12 cellular contexts compared by ENCODE assay signal in the genomic region with DNA sequence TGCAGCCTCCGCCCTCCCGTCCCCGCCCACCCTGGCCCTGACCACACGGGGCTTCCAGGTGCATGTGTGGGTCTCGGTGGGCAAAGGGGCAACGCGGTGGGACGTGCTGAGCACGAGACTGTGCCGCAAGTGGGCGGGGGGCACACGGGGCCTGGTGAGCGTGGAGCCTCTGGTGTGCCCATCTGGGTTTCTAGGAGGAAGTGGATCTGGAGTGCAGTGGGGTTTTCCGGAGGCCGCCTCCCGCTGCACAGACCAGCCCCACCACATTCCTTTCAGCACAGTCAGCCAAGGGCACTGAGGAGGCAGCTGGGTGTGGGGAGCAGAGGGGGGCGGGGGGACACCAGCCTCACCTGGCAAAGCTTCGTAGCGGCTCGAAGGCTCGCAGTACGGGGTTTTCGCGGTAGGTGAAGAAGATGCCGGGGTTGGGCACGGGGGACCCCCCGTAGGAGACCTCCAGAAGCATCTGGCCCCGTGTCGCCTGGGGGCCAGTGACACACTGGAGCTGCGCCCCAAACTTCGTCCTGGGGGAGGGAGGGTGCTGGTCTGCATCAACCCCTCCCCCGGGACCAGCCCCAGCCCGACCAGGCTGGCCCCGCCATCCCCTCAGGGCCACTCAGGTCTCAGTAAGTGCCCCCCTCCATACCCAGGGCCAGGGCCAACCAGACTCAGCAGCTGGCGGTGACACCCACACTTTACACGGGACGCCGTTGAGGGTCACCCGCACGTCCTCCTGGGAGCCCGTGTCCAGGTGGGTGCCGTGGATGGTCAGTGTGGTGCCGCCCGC. TPM values are rescaled to one million over a fixed set of nuclear protein-coding genes. Genes with fewer than 3 reads are reported as not detected.
DNase-seq lines count a peak whose midpoint lies in the region; ATAC-seq, FAIRE-seq and TF ChIP-seq lines count a peak whose summit lies in the region.
"Had no signal": no experiment of that assay in that cellular context is flagged by ENCODE, and none has a peak within 500 bp of the region (broad histone marks: within the 10 kb centered on the region; RNA-seq: fewer than 3 reads in every experiment).

No MANE protein-coding gene starts in this region.

- H2AFZ ChIP-seq in HepG2 (ENCODE audit: low read length), result no peak overlapping the region

- H3K27ac ChIP-seq in HepG2 (ENCODE audit: extremely low read length, insufficient read depth, low read length), result no peak overlapping the region

- no peak for TF ChIP-seq EP300 in HepG2 (IDR thresholded peaks at IDR 0.05; ENCODE audit: low read depth in 2 of 2, low read length in 2 of 2)
- no peak for TF ChIP-seq EP300 in HepG2 (CRISPR knock-in tag; IDR thresholded peaks at IDR 0.05; ENCODE audit: borderline replicate concordance)

- no peak for FAIRE-seq in HepG2 (lab: Jason Lieb, UNC)

- H3K4me3 Mint-ChIP-seq in chondrocyte (ENCODE audit: unreplicated experiment), result no peak overlapping the region
- H3K4me3 Mint-ChIP-seq: stimulated activated memory B cell treated with anti-CD40 and anti-IgM and Interleukin-4, amounts not matched to agents 10 μg/mL and 1 μg/mL and 100 μg/mL, for 72 hours had no signal

- no peak for TF ChIP-seq RAD21 in HepG2 (CRISPR knock-in tag; IDR thresholded peaks at IDR 0.05)

- H3K27me3 Mint-ChIP-seq in chondrocyte (ENCODE audit: low read depth), result no peaks in the 10 kb centered on the region

- H3K4me2 ChIP-seq in HepG2 (ENCODE audit: low read depth, low read length), result no peak overlapping the region

- no peak overlapping the region for H3K9ac ChIP-seq in HepG2 (ENCODE audit: insufficient read depth, low read depth, low read length)

- no peaks in the 10 kb centered on the region for H3K79me2 ChIP-seq in HepG2 (ENCODE audit: insufficient read depth, low read length)

- no peaks in the 10 kb centered on the region for H4K20me1 ChIP-seq in HepG2 (ENCODE audit: insufficient read depth, low read length)

- intact Hi-C loops in Right ventricle myocardium inferior (cut with DNase I), result no loop called here
- intact Hi-C loops in cardiac septum (cut with DNase I), result no loop called here
- intact Hi-C loops in HepG2 (cut with micrococcal nuclease; ENCODE audit: unreplicated experiment), result no loop called here
- intact Hi-C loops in posterior cingulate gyrus (cut with DNase I), result no loop called here

- peaks cover 37 to 52% of the 10 kb centered on the region in 2 experiments; a peak in 4 of 5 replicates for H3K36me3 ChIP-seq in HepG2 (replicated peaks in 1 of 2; ENCODE audit: control insufficient read depth in 1 of 2, insufficient read depth in 2 of 2, low read length in 2 of 2)

- POLR2A ChIA-PET in HepG2 (lab: Yijun Ruan, JAX), result no interaction called here

- H3K27ac Mint-ChIP-seq in chondrocyte (ENCODE audit: unreplicated experiment), result peak overlapping the region; percentile 8
- H3K27ac Mint-ChIP-seq: stimulated activated memory B cell treated with anti-CD40 and anti-IgM and Interleukin-4, amounts not matched to agents 10 μg/mL and 1 μg/mL and 100 μg/mL, for 72 hours had no signal

- no peaks in the 10 kb centered on the region for H3K4me1 ChIP-seq in HepG2 (ENCODE audit: insufficient read depth, low read length)

- TF ChIP-seq CTCF in chondrocyte (IDR thresholded peaks at IDR 0.05) (no peak), HepG2 (CRISPR knock-in tag; IDR thresholded peaks at IDR 0.05) (no peak)

- BruUV-seq in HepG2 (replicated peaks; lab: Mats Ljungman, UMichigan), result no TSS peak

- H3K9me3 ChIP-seq in HepG2 (ENCODE audit: low read length), result no peaks in the 10 kb centered on the region

- CTCF ChIA-PET in HepG2 (lab: Yijun Ruan, JAX; ENCODE audit: low intra/inter-chr PET ratio, low total read pairs), result no interaction called here

- 98% methylated on average over 36 of the region's 44 CpGs for WGBS in HepG2 (ENCODE audit: low lambda C conversion rate)

- DNase-seq in Right ventricle myocardium inferior (ENCODE audit: missing footprints) (no peak), cardiac septum (ENCODE audit: low spot score) (no peak), chondrocyte (ENCODE audit: low spot score) (no peak), HepG2 (ENCODE audit: low spot score) (no peak), posterior cingulate gyrus (no peak), middle frontal gyrus (ENCODE audit: extremely low spot score, low spot score) (no peak)
- DNase-seq: anterior cingulate cortex, glutamatergic neuron, NCI-H69 had no signal

- peaks cover 6% of the 10 kb centered on the region for H3K4me1 Mint-ChIP-seq in chondrocyte (ENCODE audit: low read depth)
- H3K4me1 Mint-ChIP-seq: stimulated activated memory B cell treated with anti-CD40 and anti-IgM and Interleukin-4, amounts not matched to agents 10 μg/mL and 1 μg/mL and 100 μg/mL, for 72 hours had no signal

- H3K27me3 ChIP-seq in HepG2 (ENCODE audit: control insufficient read depth in 1 of 2, insufficient read depth in 2 of 2, low read length in 2 of 2), result no peaks in the 10 kb centered on the region

- in situ Hi-C loops in HepG2 (cut with HindIII; ENCODE audit: extremely low pct_ligation_motif_present, low pct_unique_long_range_greater_than_20kb), result no loop called here

- peaks cover 11% of the 10 kb centered on the region for H3K36me3 Mint-ChIP-seq in chondrocyte (ENCODE audit: low read depth)

- H3K9me3 Mint-ChIP-seq in chondrocyte (ENCODE audit: low read depth), result no peaks in the 10 kb centered on the region
- H3K9me3 Mint-ChIP-seq: stimulated activated memory B cell treated with anti-CD40 and anti-IgM and Interleukin-4, amounts not matched to agents 10 μg/mL and 1 μg/mL and 100 μg/mL, for 72 hours had no signal

- peak; percentile 27 for ATAC-seq in Right ventricle myocardium inferior
- no peak for ATAC-seq in HepG2
- no peak for ATAC-seq in GM18858 (IDR thresholded peaks at IDR 0.05; ENCODE audit: unreplicated experiment)
- ATAC-seq in HG03378 (IDR thresholded peaks at IDR 0.05; ENCODE audit: unreplicated experiment), result no peak
- ATAC-seq: stimulated activated memory B cell treated with anti-CD40 and anti-IgM and Interleukin-4, amounts not matched to agents 10 μg/mL and 1 μg/mL and 100 μg/mL, for 72 hours had no signal

- TF ChIP-seq POLR2A in HepG2 (IDR thresholded peaks at IDR 0.05; ENCODE audit: insufficient read depth in 1 of 2, low read depth in 2 of 2, low read length in 2 of 2), result no peak

- no peak overlapping the region for H3K4me3 ChIP-seq in HepG2 (replicated peaks in 1 of 3; ENCODE audit: insufficient read depth in 1 of 3, low read depth in 2 of 3, low read length in 3 of 3)

RNA-seq across cellular contexts. Expression of a gene that starts 12.4 kb away (rescaled TPM):
- total RNA-seq in Right ventricle myocardium inferior (10.0 TPM), cardiac septum (11.7 TPM), chondrocyte (9.3 to 19.9 TPM (median 17.7 TPM) in 3 replicates), HepG2 (2016; rRNA removed; fragmentation: Illumina TruSeq; extraction: Trizol) (0.15 TPM in 1 of 2 replicates, not detected in the other)
- not detected in 2 replicates for total RNA-seq in HepG2 (2016; cell fraction: cytosol; rRNA removed; fragmentation: Illumina TruSeq; extraction: Trizol; ENCODE audit: low read depth)
- total RNA-seq in HepG2 (2016; cell fraction: insoluble cytoplasmic fraction; rRNA removed; fragmentation: Illumina TruSeq; extraction: Trizol), result 0.12 and 0.15 TPM in 2 replicates
- 0.10 and 0.19 TPM in 2 replicates for total RNA-seq in HepG2 (2016; cell fraction: membrane; rRNA removed; fragmentation: Illumina TruSeq; extraction: Trizol)
- total RNA-seq in HepG2 (2016; cell fraction: nucleus; rRNA removed; fragmentation: Illumina TruSeq; extraction: Trizol), result 0.28 TPM in 1 of 2 replicates, not detected in the other
- 0.17 and 0.46 TPM in 2 replicates for polyA plus RNA-seq in HepG2 (2011; rRNA removed)
- polyA plus RNA-seq in HepG2 (2011; cell fraction: cytosol; rRNA removed), result 0.13 and 0.19 TPM in 2 replicates
- 1.9 TPM in 2 replicates for polyA plus RNA-seq in HepG2 (2011; cell fraction: nucleus; rRNA removed)
- polyA plus RNA-seq in HepG2 (2012), result 0.21 TPM in 1 of 2 replicates, not detected in the other
- polyA plus RNA-seq in HepG2 (2016; cell fraction: cytosol; fragmentation: Illumina TruSeq; extraction: Trizol; ENCODE audit: low read depth), result 0.05 and 0.07 TPM in 2 replicates
- polyA plus RNA-seq in HepG2 (2016; cell fraction: insoluble cytoplasmic fraction; fragmentation: Illumina TruSeq; extraction: Trizol; ENCODE audit: low read depth), result 0.19 and 0.24 TPM in 2 replicates
- 0.13 TPM in 1 of 2 replicates, not detected in the other for polyA plus RNA-seq in HepG2 (2016; cell fraction: membrane; fragmentation: Illumina TruSeq; extraction: Trizol; ENCODE audit: low read depth)
- 0.25 and 0.37 TPM in 2 replicates for polyA plus RNA-seq in HepG2 (2016; cell fraction: nucleus; fragmentation: Illumina TruSeq; extraction: Trizol; ENCODE audit: insufficient read depth, low read depth)
- 0.58 and 0.94 TPM in 2 replicates for polyA minus RNA-seq in HepG2 (2011; rRNA and poly(A)+ RNA removed; ENCODE audit: low replicate concordance)
- not detected in 2 replicates for polyA minus RNA-seq in HepG2 (2011; cell fraction: cytosol; rRNA and poly(A)+ RNA removed)
- 0.13 TPM in 1 of 2 replicates, not detected in the other for polyA minus RNA-seq in HepG2 (2011; cell fraction: nucleus; rRNA and poly(A)+ RNA removed)

RNA-seq across cellular contexts. Expression of a gene that starts 21.1 kb away (rescaled TPM):
- 18.2 TPM for total RNA-seq in Right ventricle myocardium inferior
- total RNA-seq in cardiac septum, result 32.5 TPM
- 34.6 to 46.6 TPM (median 44.7 TPM) in 3 replicates for total RNA-seq in chondrocyte
- 15.0 and 23.3 TPM in 2 replicates for total RNA-seq in HepG2 (2016; rRNA removed; fragmentation: Illumina TruSeq; extraction: Trizol)
- total RNA-seq in HepG2 (2016; cell fraction: cytosol; rRNA removed; fragmentation: Illumina TruSeq; extraction: Trizol; ENCODE audit: low read depth), result 25.0 and 26.8 TPM in 2 replicates
- 15.4 and 25.6 TPM in 2 replicates for total RNA-seq in HepG2 (2016; cell fraction: insoluble cytoplasmic fraction; rRNA removed; fragmentation: Illumina TruSeq; extraction: Trizol)
- total RNA-seq in HepG2 (2016; cell fraction: membrane; rRNA removed; fragmentation: Illumina TruSeq; extraction: Trizol), result 43.0 and 45.2 TPM in 2 replicates
- total RNA-seq in HepG2 (2016; cell fraction: nucleus; rRNA removed; fragmentation: Illumina TruSeq; extraction: Trizol), result 20.3 and 23.6 TPM in 2 replicates
- polyA plus RNA-seq in HepG2 (2011; rRNA removed), result 22.2 and 22.8 TPM in 2 replicates
- polyA plus RNA-seq in HepG2 (2011; cell fraction: cytosol; rRNA removed), result 12.9 and 20.7 TPM in 2 replicates
- 115 and 151 TPM in 2 replicates for polyA plus RNA-seq in HepG2 (2011; cell fraction: nucleus; rRNA removed)
- polyA plus RNA-seq in HepG2 (2012), result 6.9 and 10.9 TPM in 2 replicates
- 27.8 and 28.1 TPM in 2 replicates for polyA plus RNA-seq in HepG2 (2016; cell fraction: cytosol; fragmentation: Illumina TruSeq; extraction: Trizol; ENCODE audit: low read depth)
- 14.6 and 16.4 TPM in 2 replicates for polyA plus RNA-seq in HepG2 (2016; cell fraction: insoluble cytoplasmic fraction; fragmentation: Illumina TruSeq; extraction: Trizol; ENCODE audit: low read depth)
- polyA plus RNA-seq in HepG2 (2016; cell fraction: membrane; fragmentation: Illumina TruSeq; extraction: Trizol; ENCODE audit: low read depth), result 37.0 and 38.8 TPM in 2 replicates
- polyA plus RNA-seq in HepG2 (2016; cell fraction: nucleus; fragmentation: Illumina TruSeq; extraction: Trizol; ENCODE audit: insufficient read depth, low read depth), result 56.9 and 60.1 TPM in 2 replicates
- polyA minus RNA-seq in HepG2 (2011; rRNA and poly(A)+ RNA removed; ENCODE audit: low replicate concordance), result 16.5 and 18.7 TPM in 2 replicates
- polyA minus RNA-seq in HepG2 (2011; cell fraction: cytosol; rRNA and poly(A)+ RNA removed), result 5.1 and 9.2 TPM in 2 replicates
- 25.6 and 25.8 TPM in 2 replicates for polyA minus RNA-seq in HepG2 (2011; cell fraction: nucleus; rRNA and poly(A)+ RNA removed)

RNA-seq across cellular contexts. Expression of a gene that starts 24.9 kb away (rescaled TPM):
- total RNA-seq in Right ventricle myocardium inferior (70.6 TPM), cardiac septum (85.7 TPM), chondrocyte (300 to 356 TPM (median 346 TPM) in 3 replicates), HepG2 (2016; rRNA removed; fragmentation: Illumina TruSeq; extraction: Trizol) (19.3 and 32.6 TPM in 2 replicates)
- total RNA-seq in HepG2 (2016; cell fraction: cytosol; rRNA removed; fragmentation: Illumina TruSeq; extraction: Trizol; ENCODE audit: low read depth), result 4.6 and 4.9 TPM in 2 replicates
- 16.8 and 32.7 TPM in 2 replicates for total RNA-seq in HepG2 (2016; cell fraction: insoluble cytoplasmic fraction; rRNA removed; fragmentation: Illumina TruSeq; extraction: Trizol)
- 13.7 and 15.6 TPM in 2 replicates for total RNA-seq in HepG2 (2016; cell fraction: membrane; rRNA removed; fragmentation: Illumina TruSeq; extraction: Trizol)
- 43.2 and 57.8 TPM in 2 replicates for total RNA-seq in HepG2 (2016; cell fraction: nucleus; rRNA removed; fragmentation: Illumina TruSeq; extraction: Trizol)
- polyA plus RNA-seq in HepG2 (2011; rRNA removed), result 68.9 and 79.4 TPM in 2 replicates
- 46.5 and 75.4 TPM in 2 replicates for polyA plus RNA-seq in HepG2 (2011; cell fraction: cytosol; rRNA removed)
- polyA plus RNA-seq in HepG2 (2011; cell fraction: nucleus; rRNA removed), result 265 and 413 TPM in 2 replicates
- 53.9 and 72.9 TPM in 2 replicates for polyA plus RNA-seq in HepG2 (2012)
- polyA plus RNA-seq in HepG2 (2016; cell fraction: cytosol; fragmentation: Illumina TruSeq; extraction: Trizol; ENCODE audit: low read depth), result 5.5 and 6.2 TPM in 2 replicates
- polyA plus RNA-seq in HepG2 (2016; cell fraction: insoluble cytoplasmic fraction; fragmentation: Illumina TruSeq; extraction: Trizol; ENCODE audit: low read depth), result 16.2 and 23.0 TPM in 2 replicates
- 10.1 and 11.9 TPM in 2 replicates for polyA plus RNA-seq in HepG2 (2016; cell fraction: membrane; fragmentation: Illumina TruSeq; extraction: Trizol; ENCODE audit: low read depth)
- 148 and 155 TPM in 2 replicates for polyA plus RNA-seq in HepG2 (2016; cell fraction: nucleus; fragmentation: Illumina TruSeq; extraction: Trizol; ENCODE audit: insufficient read depth, low read depth)
- 61.5 and 149 TPM in 2 replicates for polyA minus RNA-seq in HepG2 (2011; rRNA and poly(A)+ RNA removed; ENCODE audit: low replicate concordance)
- 76.6 and 89.8 TPM in 2 replicates for polyA minus RNA-seq in HepG2 (2011; cell fraction: cytosol; rRNA and poly(A)+ RNA removed)
- 57.9 and 61.3 TPM in 2 replicates for polyA minus RNA-seq in HepG2 (2011; cell fraction: nucleus; rRNA and poly(A)+ RNA removed)

RNA-seq across cellular contexts. Expression of a gene that starts 31.5 kb away (rescaled TPM):
- total RNA-seq in Right ventricle myocardium inferior (14.5 TPM), cardiac septum (13.1 TPM), chondrocyte (29.1 to 36.8 TPM (median 35.3 TPM) in 3 replicates), HepG2 (2016; rRNA removed; fragmentation: Illumina TruSeq; extraction: Trizol) (4.0 and 13.9 TPM in 2 replicates)
- 7.1 and 8.7 TPM in 2 replicates for total RNA-seq in HepG2 (2016; cell fraction: cytosol; rRNA removed; fragmentation: Illumina TruSeq; extraction: Trizol; ENCODE audit: low read depth)
- 4.1 and 13.9 TPM in 2 replicates for total RNA-seq in HepG2 (2016; cell fraction: insoluble cytoplasmic fraction; rRNA removed; fragmentation: Illumina TruSeq; extraction: Trizol)
- total RNA-seq in HepG2 (2016; cell fraction: membrane; rRNA removed; fragmentation: Illumina TruSeq; extraction: Trizol), result 4.4 and 4.6 TPM in 2 replicates
- 23.1 and 23.7 TPM in 2 replicates for total RNA-seq in HepG2 (2016; cell fraction: nucleus; rRNA removed; fragmentation: Illumina TruSeq; extraction: Trizol)
- 14.9 and 19.7 TPM in 2 replicates for polyA plus RNA-seq in HepG2 (2011; rRNA removed)
- 1.8 and 3.9 TPM in 2 replicates for polyA plus RNA-seq in HepG2 (2011; cell fraction: cytosol; rRNA removed)
- 257 and 366 TPM in 2 replicates for polyA plus RNA-seq in HepG2 (2011; cell fraction: nucleus; rRNA removed)
- polyA plus RNA-seq in HepG2 (2012), result 15.0 and 23.8 TPM in 2 replicates
- 0.86 TPM in 2 replicates for polyA plus RNA-seq in HepG2 (2016; cell fraction: cytosol; fragmentation: Illumina TruSeq; extraction: Trizol; ENCODE audit: low read depth)
- 3.2 and 5.7 TPM in 2 replicates for polyA plus RNA-seq in HepG2 (2016; cell fraction: insoluble cytoplasmic fraction; fragmentation: Illumina TruSeq; extraction: Trizol; ENCODE audit: low read depth)
- 2.1 TPM in 2 replicates for polyA plus RNA-seq in HepG2 (2016; cell fraction: membrane; fragmentation: Illumina TruSeq; extraction: Trizol; ENCODE audit: low read depth)
- polyA plus RNA-seq in HepG2 (2016; cell fraction: nucleus; fragmentation: Illumina TruSeq; extraction: Trizol; ENCODE audit: insufficient read depth, low read depth), result 72.4 and 82.8 TPM in 2 replicates
- polyA minus RNA-seq in HepG2 (2011; rRNA and poly(A)+ RNA removed; ENCODE audit: low replicate concordance), result 7.7 and 20.9 TPM in 2 replicates
- 3.9 and 4.2 TPM in 2 replicates for polyA minus RNA-seq in HepG2 (2011; cell fraction: cytosol; rRNA and poly(A)+ RNA removed)
- 34.9 and 37.9 TPM in 2 replicates for polyA minus RNA-seq in HepG2 (2011; cell fraction: nucleus; rRNA and poly(A)+ RNA removed)

RNA-seq across cellular contexts. Expression of a gene that starts 37.7 kb away (rescaled TPM):
- total RNA-seq in Right ventricle myocardium inferior (17.5 TPM), cardiac septum (22.8 TPM), chondrocyte (31.2 to 46.3 TPM (median 32.2 TPM) in 3 replicates), HepG2 (2016; rRNA removed; fragmentation: Illumina TruSeq; extraction: Trizol) (5.8 and 15.7 TPM in 2 replicates)
- total RNA-seq in HepG2 (2016; cell fraction: cytosol; rRNA removed; fragmentation: Illumina TruSeq; extraction: Trizol; ENCODE audit: low read depth), result 3.8 and 4.4 TPM in 2 replicates
- total RNA-seq in HepG2 (2016; cell fraction: insoluble cytoplasmic fraction; rRNA removed; fragmentation: Illumina TruSeq; extraction: Trizol), result 4.6 and 17.4 TPM in 2 replicates
- 4.6 and 5.1 TPM in 2 replicates for total RNA-seq in HepG2 (2016; cell fraction: membrane; rRNA removed; fragmentation: Illumina TruSeq; extraction: Trizol)
- 23.1 and 29.5 TPM in 2 replicates for total RNA-seq in HepG2 (2016; cell fraction: nucleus; rRNA removed; fragmentation: Illumina TruSeq; extraction: Trizol)
- 14.6 and 23.7 TPM in 2 replicates for polyA plus RNA-seq in HepG2 (2011; rRNA removed)
- polyA plus RNA-seq in HepG2 (2011; cell fraction: cytosol; rRNA removed), result 2.6 and 4.8 TPM in 2 replicates
- polyA plus RNA-seq in HepG2 (2011; cell fraction: nucleus; rRNA removed), result 276 and 340 TPM in 2 replicates
- polyA plus RNA-seq in HepG2 (2012), result 13.4 and 15.8 TPM in 2 replicates
- polyA plus RNA-seq in HepG2 (2016; cell fraction: cytosol; fragmentation: Illumina TruSeq; extraction: Trizol; ENCODE audit: low read depth), result 0.95 and 1.2 TPM in 2 replicates
- 3.6 and 4.4 TPM in 2 replicates for polyA plus RNA-seq in HepG2 (2016; cell fraction: insoluble cytoplasmic fraction; fragmentation: Illumina TruSeq; extraction: Trizol; ENCODE audit: low read depth)
- polyA plus RNA-seq in HepG2 (2016; cell fraction: membrane; fragmentation: Illumina TruSeq; extraction: Trizol; ENCODE audit: low read depth), result 0.86 and 2.1 TPM in 2 replicates
- polyA plus RNA-seq in HepG2 (2016; cell fraction: nucleus; fragmentation: Illumina TruSeq; extraction: Trizol; ENCODE audit: insufficient read depth, low read depth), result 62.8 and 72.9 TPM in 2 replicates
- polyA minus RNA-seq in HepG2 (2011; rRNA and poly(A)+ RNA removed; ENCODE audit: low replicate concordance), result 11.6 and 16.8 TPM in 2 replicates
- polyA minus RNA-seq in HepG2 (2011; cell fraction: cytosol; rRNA and poly(A)+ RNA removed), result 2.7 and 4.0 TPM in 2 replicates
- polyA minus RNA-seq in HepG2 (2011; cell fraction: nucleus; rRNA and poly(A)+ RNA removed), result 32.9 and 40.9 TPM in 2 replicates
